In genomic region chr17:4101127-4101798, GRCh38 we compare ENCODE assay signal across 8 cellular contexts.
DNase-seq lines count a peak whose midpoint lies in the region; ATAC-seq and TF ChIP-seq lines count a peak whose summit lies in the region.
"Had no signal": no experiment of that assay in that cellular context is flagged by ENCODE, and none has a peak within 500 bp of the region (broad histone marks: within the 10 kb centered on the region; RNA-seq: fewer than 3 reads in every experiment).

No MANE protein-coding gene starts in this region.

- no peaks in the 10 kb centered on the region for H3K9me3 Mint-ChIP-seq in activated naive CD8-positive, alpha-beta T cell treated with anti-CD3 and anti-CD28 coated beads, Interleukin-2, amount 50 U/mL, for 24 hours

- H3K4me1 Mint-ChIP-seq in activated naive CD8-positive, alpha-beta T cell treated with anti-CD3 and anti-CD28 coated beads, Interleukin-2, amount 50 U/mL, for 24 hours = peaks cover 4% of the 10 kb centered on the region

- ATAC-seq in activated naive CD8-positive, alpha-beta T cell treated with anti-CD3 and anti-CD28 coated beads, Interleukin-2, amount 50 U/mL, for 24 hours = no peak
- no peak for ATAC-seq in GM19452 (IDR thresholded peaks at IDR 0.05; ENCODE audit: unreplicated experiment)

- peaks cover 40% of the 10 kb centered on the region for H3K36me3 Mint-ChIP-seq in activated naive CD8-positive, alpha-beta T cell treated with anti-CD3 and anti-CD28 coated beads, Interleukin-2, amount 50 U/mL, for 24 hours (ENCODE audit: low read depth)

- H3K4me3 ChIP-seq in HFF-Myc (replicated peaks; ENCODE audit: low read depth, low read length) = no peak overlapping the region

- DNase-seq in HFF-Myc (ENCODE audit: extremely low read depth, low read depth) = peak; percentile 7
- DNase-seq in activated naive CD8-positive, alpha-beta T cell treated with anti-CD3 and anti-CD28 coated beads, Interleukin-2, amount 50 U/mL, for 24 hours = no peak
- peak; percentile 45 for DNase-seq in inferior parietal cortex (ENCODE audit: extremely low spot score)
- DNase-seq in substantia nigra (lab: John Stamatoyannopoulos, UW) = peak in 9 of 49 donors; percentile 1 to 46 (median 12)
- no peak for DNase-seq in NCI-H774 (lab: John Stamatoyannopoulos, UW)
- DNase-seq in NCI-H524 (lab: John Stamatoyannopoulos, UW) = no peak
- DNase-seq: activated CD4-positive, CD25-positive, alpha-beta regulatory T cell had no signal

- H3K27ac ChIP-seq in substantia nigra (ENCODE audit: low read depth, low read length, poor library complexity, severe bottlenecking) = peak overlapping the region; percentile 62

- peak overlapping the region; percentile 61 for H3K27ac Mint-ChIP-seq in activated naive CD8-positive, alpha-beta T cell treated with anti-CD3 and anti-CD28 coated beads, Interleukin-2, amount 50 U/mL, for 24 hours

- TF ChIP-seq CTCF in HFF-Myc (IDR thresholded peaks at IDR 0.05; ENCODE audit: low read depth, low read length, missing control alignments) = no peak

- no peaks in the 10 kb centered on the region for H3K27me3 Mint-ChIP-seq in activated naive CD8-positive, alpha-beta T cell treated with anti-CD3 and anti-CD28 coated beads, Interleukin-2, amount 50 U/mL, for 24 hours

- no peak overlapping the region for H3K4me3 Mint-ChIP-seq in activated naive CD8-positive, alpha-beta T cell treated with anti-CD3 and anti-CD28 coated beads, Interleukin-2, amount 50 U/mL, for 24 hours

Comparison
In these comparisons a context has a peak if more than half of its experiments do, and no peak if none do; other contexts are left out.
1. DNase-seq: peak in HFF-Myc (single experiment) and inferior parietal cortex (single experiment); none in activated naive CD8-positive, alpha-beta T cell treated with anti-CD3 and anti-CD28 coated beads, Interleukin-2, amount 50 U/mL, for 24 hours (single experiment), NCI-H774 (single experiment) and NCI-H524 (0 of 2).